ENCODE assay signal across 18 cellular contexts in the genomic region with DNA sequence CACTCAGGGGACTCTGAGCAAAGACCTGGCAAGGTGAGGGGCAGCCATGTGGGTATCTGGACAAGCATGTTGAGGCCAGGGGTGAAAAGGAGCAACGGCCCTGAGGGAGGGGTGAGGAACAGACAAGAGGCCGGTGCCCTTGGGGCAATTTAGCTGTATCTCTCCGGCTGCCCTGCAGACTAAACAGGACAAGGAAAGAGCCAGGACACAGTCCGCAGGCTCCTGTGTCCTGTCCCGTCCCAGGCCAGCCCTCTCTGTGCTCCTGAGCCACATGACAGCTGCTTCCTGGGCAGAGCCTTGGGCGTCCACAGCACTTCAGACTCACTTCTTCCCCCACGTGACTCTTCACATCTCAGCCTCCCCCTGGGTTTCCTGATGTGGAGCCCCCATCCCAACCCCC.
DNase-seq lines count a peak whose midpoint lies in the region; ATAC-seq, FAIRE-seq and TF ChIP-seq lines count a peak whose summit lies in the region.
"Had no signal": no experiment of that assay in that cellular context is flagged by ENCODE, and none has a peak within 500 bp of the region (broad histone marks: within the 10 kb centered on the region; RNA-seq: fewer than 3 reads in every experiment).

No MANE protein-coding gene starts in this region.

- no peak for TF ChIP-seq POLR2A in right lobe of liver (IDR thresholded peaks at IDR 0.05)
- no peak for TF ChIP-seq POLR2A in HepG2 (IDR thresholded peaks at IDR 0.05; ENCODE audit: insufficient read depth in 1 of 2, low read depth in 2 of 2, low read length in 2 of 2)
- TF ChIP-seq POLR2A in esophagus squamous epithelium (IDR thresholded peaks at IDR 0.05), result no peak
- TF ChIP-seq POLR2A in transverse colon (IDR thresholded peaks at IDR 0.05), result no peak

- H3K36me3 ChIP-seq in right lobe of liver (no peaks in the 10 kb centered on the region), HepG2 (replicated peaks in 1 of 2; ENCODE audit: control insufficient read depth in 1 of 2, insufficient read depth in 2 of 2, low read length in 2 of 2) (no peaks in the 10 kb centered on the region), esophagus squamous epithelium (no peaks in the 10 kb centered on the region), transverse colon (no peaks in the 10 kb centered on the region)

- no peaks in the 10 kb centered on the region for H4K20me1 ChIP-seq in HepG2 (ENCODE audit: insufficient read depth, low read length)

- TF ChIP-seq RAD21 in HepG2 (CRISPR knock-in tag; IDR thresholded peaks at IDR 0.05), result no peak

- no peak overlapping the region for H3K4me2 ChIP-seq in HepG2 (ENCODE audit: low read depth, low read length)
- H3K4me2 ChIP-seq: GM23338 had no signal

- CTCF ChIA-PET in HepG2 (lab: Yijun Ruan, JAX; ENCODE audit: low intra/inter-chr PET ratio, low total read pairs), result no interaction called here

- no TSS peak for BruUV-seq in HepG2 (replicated peaks; lab: Mats Ljungman, UMichigan)

- 31% methylated on average over 2 of the region's 7 CpGs for WGBS in right lobe of liver (ENCODE audit: insufficient coverage, low coverage, low lambda C conversion rate, missing lambda C conversion rate)
- 23% methylated on average over 6 of the region's 7 CpGs for WGBS in HepG2 (ENCODE audit: low lambda C conversion rate)
- 57 to 67% methylated on average over 6 to 7 of the region's 7 CpGs for WGBS in esophagus squamous epithelium, 2 donors
- 13 to 77% methylated on average over 1 to 7 of the region's 7 CpGs for WGBS in transverse colon (ENCODE audit: low coverage in 1 of 2), 2 donors

- H3K4me1 ChIP-seq in right lobe of liver (no peaks in the 10 kb centered on the region), HepG2 (ENCODE audit: insufficient read depth, low read length) (no peaks in the 10 kb centered on the region), esophagus squamous epithelium (peaks cover 13 to 72% (median 29%) of the 10 kb centered on the region in 3 donors), transverse colon (peaks cover 10 to 36% (median 26%) of the 10 kb centered on the region in 4 donors)

- H3K4me1 Mint-ChIP-seq in nephron progenitor cell, result peaks cover 89% of the 10 kb centered on the region
- H3K4me1 Mint-ChIP-seq in activated T-cell treated with anti-CD3 and anti-CD28 coated beads, Interleukin-2, amount 50 U/mL, for 24 hours (ENCODE audit: low read depth), result no peaks in the 10 kb centered on the region
- H3K4me1 Mint-ChIP-seq: CD4-positive, CD25-positive, alpha-beta regulatory T cell had no signal

- TF ChIP-seq EP300 in HepG2 (IDR thresholded peaks at IDR 0.05; ENCODE audit: low read depth in 2 of 2, low read length in 2 of 2) (no peak), HepG2 (CRISPR knock-in tag; IDR thresholded peaks at IDR 0.05; ENCODE audit: borderline replicate concordance) (no peak), transverse colon (IDR thresholded peaks at IDR 0.05; ENCODE audit: low read depth) (no peak)

- peak; percentile 27 to 44 (median 28) for ATAC-seq in right lobe of liver
- no peak for ATAC-seq in HepG2
- no peak for ATAC-seq in GM21723 (IDR thresholded peaks at IDR 0.05; ENCODE audit: unreplicated experiment)
- ATAC-seq: GM23338, Panc1 had no signal

- no peaks in the 10 kb centered on the region for H3K79me2 ChIP-seq in HepG2 (ENCODE audit: insufficient read depth, low read length)

- FAIRE-seq in HepG2 (lab: Jason Lieb, UNC), result no peak
- FAIRE-seq: G401.6, GM12891 had no signal

- intact Hi-C loops in right lobe of liver (cut with DNase I) (no loop called here), HepG2 (cut with micrococcal nuclease; ENCODE audit: unreplicated experiment) (no loop called here), esophagus squamous epithelium (cut with DNase I) (no loop called here), transverse colon (cut with DNase I; ENCODE audit: low total_unique reads) (no loop called here)

- POLR2A ChIA-PET in HepG2 (lab: Yijun Ruan, JAX), result no interaction called here

- in situ Hi-C loops in HepG2 (cut with HindIII; ENCODE audit: extremely low pct_ligation_motif_present, low pct_unique_long_range_greater_than_20kb), result no loop called here
- in situ Hi-C loops in transverse colon (cut with MboI; ENCODE audit: low pct_ligation_motif_present in 1 of 4, low pct_unique_long_range_greater_than_20kb in 1 of 4, low sequenced_read_pairs in 3 of 4), result no loop called here
- in situ Hi-C loops in KBM-7 (cut with MboI; ENCODE audit: low pct_unique_long_range_greater_than_20kb, low sequenced_read_pairs), result no loop called here

- peaks cover 8% of the 10 kb centered on the region for H3K27me3 Mint-ChIP-seq in nephron progenitor cell (ENCODE audit: low read depth, poor library complexity)
- no peaks in the 10 kb centered on the region for H3K27me3 Mint-ChIP-seq in activated T-cell treated with anti-CD3 and anti-CD28 coated beads, Interleukin-2, amount 50 U/mL, for 24 hours
- H3K27me3 Mint-ChIP-seq: CD4-positive, CD25-positive, alpha-beta regulatory T cell had no signal

- H3K27ac ChIP-seq in right lobe of liver (no peak overlapping the region), HepG2 (ENCODE audit: extremely low read length, insufficient read depth, low read length) (no peak overlapping the region), esophagus squamous epithelium (peak overlapping the region in 3 of 4 donors; percentile 63 to 72 (median 69)), transverse colon (peak overlapping the region in 3 of 4 donors; percentile 38 to 61 (median 58))

- TF ChIP-seq CTCF in right lobe of liver (IDR thresholded peaks at IDR 0.05) (no peak), HepG2 (CRISPR knock-in tag; IDR thresholded peaks at IDR 0.05) (no peak), esophagus squamous epithelium (IDR thresholded peaks at IDR 0.05) (no peak), nephron progenitor cell (IDR thresholded peaks at IDR 0.05) (no peak), transverse colon (IDR thresholded peaks at IDR 0.05) (no peak)

- H3K27me3 ChIP-seq in right lobe of liver, result no peaks in the 10 kb centered on the region
- H3K27me3 ChIP-seq in HepG2 (ENCODE audit: control insufficient read depth in 1 of 2, insufficient read depth in 2 of 2, low read length in 2 of 2), result peaks cover 7 to 79% of the 10 kb centered on the region in 2 experiments
- H3K27me3 ChIP-seq in esophagus squamous epithelium, result no peaks in the 10 kb centered on the region
- H3K27me3 ChIP-seq in transverse colon, result no peaks in the 10 kb centered on the region

- no peak overlapping the region for H2AFZ ChIP-seq in HepG2 (ENCODE audit: low read length)
- H2AFZ ChIP-seq: GM23338 had no signal

- no peaks in the 10 kb centered on the region for H3K36me3 Mint-ChIP-seq in nephron progenitor cell (ENCODE audit: low read depth)
- no peaks in the 10 kb centered on the region for H3K36me3 Mint-ChIP-seq in activated T-cell treated with anti-CD3 and anti-CD28 coated beads, Interleukin-2, amount 50 U/mL, for 24 hours (ENCODE audit: low read depth)
- H3K36me3 Mint-ChIP-seq: CD4-positive, CD25-positive, alpha-beta regulatory T cell had no signal

- no peak overlapping the region for H3K4me3 Mint-ChIP-seq in nephron progenitor cell
- H3K4me3 Mint-ChIP-seq in activated T-cell treated with anti-CD3 and anti-CD28 coated beads, Interleukin-2, amount 50 U/mL, for 24 hours, result no peak overlapping the region
- H3K4me3 Mint-ChIP-seq: CD4-positive, CD25-positive, alpha-beta regulatory T cell; GM23338 had no signal

- H3K27ac Mint-ChIP-seq in nephron progenitor cell, result peak overlapping the region; percentile 97
- H3K27ac Mint-ChIP-seq in activated T-cell treated with anti-CD3 and anti-CD28 coated beads, Interleukin-2, amount 50 U/mL, for 24 hours, result no peak overlapping the region

- no peak overlapping the region for H3K4me3 ChIP-seq in right lobe of liver
- H3K4me3 ChIP-seq in HepG2 (replicated peaks in 1 of 3; ENCODE audit: insufficient read depth in 1 of 3, low read depth in 2 of 3, low read length in 3 of 3), result no peak overlapping the region
- no peak overlapping the region for H3K4me3 ChIP-seq in esophagus squamous epithelium
- no peak overlapping the region for H3K4me3 ChIP-seq in transverse colon
- H3K4me3 ChIP-seq: GM23338 had no signal

- H3K9me3 ChIP-seq in right lobe of liver, result no peaks in the 10 kb centered on the region
- H3K9me3 ChIP-seq in HepG2 (ENCODE audit: low read length), result no peaks in the 10 kb centered on the region
- no peaks in the 10 kb centered on the region for H3K9me3 ChIP-seq in esophagus squamous epithelium
- H3K9me3 ChIP-seq in transverse colon, result no peaks in the 10 kb centered on the region

- H3K9me3 Mint-ChIP-seq in nephron progenitor cell, result no peaks in the 10 kb centered on the region
- no peaks in the 10 kb centered on the region for H3K9me3 Mint-ChIP-seq in activated T-cell treated with anti-CD3 and anti-CD28 coated beads, Interleukin-2, amount 50 U/mL, for 24 hours
- H3K9me3 Mint-ChIP-seq: CD4-positive, CD25-positive, alpha-beta regulatory T cell; GM23338 had no signal

- no peak overlapping the region for H3K9ac ChIP-seq in HepG2 (ENCODE audit: insufficient read depth, low read depth, low read length)

- no peak for DNase-seq in right lobe of liver
- DNase-seq in HepG2 (ENCODE audit: low spot score), result no peak
- no peak for DNase-seq in esophagus squamous epithelium (lab: John Stamatoyannopoulos, UW)
- no peak for DNase-seq in nephron progenitor cell
- DNase-seq in transverse colon, result no peak
- no peak for DNase-seq in KBM-7
- DNase-seq in activated T-cell treated with anti-CD3 and anti-CD28 coated beads, Interleukin-2, amount 50 U/mL, for 24 hours, result no peak
- DNase-seq: CD4-positive, CD25-positive, alpha-beta regulatory T cell; DMS79; Kasumi-1; NCI-H1417; NCI-H2171 treated with DMSO at 0.1 percent for 48 hours; NCI-H82 had no signal

TF ChIP-seq in HepG2, 621 proteins besides CTCF, POLR2A, EP300 and RAD21 (continues in another document):
- TF ChIP-seq DMTF1 (CRISPR knock-in tag; IDR thresholded peaks at IDR 0.05) (no peak), FIP1L1 (IDR thresholded peaks at IDR 0.05; ENCODE audit: borderline replicate concordance, insufficient read depth, low read depth, low read length) (no peak), RBAK (CRISPR knock-in tag; IDR thresholded peaks at IDR 0.05) (no peak), ZNF205 (CRISPR knock-in tag; IDR thresholded peaks at IDR 0.05) (no peak), XBP1 (CRISPR knock-in tag; IDR thresholded peaks at IDR 0.05) (no peak)

Comparison
In these comparisons a context has a peak if more than half of its experiments do, and no peak if none do; other contexts are left out.
1. ATAC-seq: peak in right lobe of liver (4 of 4); none in HepG2 (single experiment) and GM21723 (single experiment).
2. H3K27ac ChIP-seq: peak in esophagus squamous epithelium (3 of 4) and transverse colon (3 of 4); none in right lobe of liver (0 of 3) and HepG2 (single experiment).